Comparison of ENCODE assay signal across 8 cellular contexts in the genomic region with DNA sequence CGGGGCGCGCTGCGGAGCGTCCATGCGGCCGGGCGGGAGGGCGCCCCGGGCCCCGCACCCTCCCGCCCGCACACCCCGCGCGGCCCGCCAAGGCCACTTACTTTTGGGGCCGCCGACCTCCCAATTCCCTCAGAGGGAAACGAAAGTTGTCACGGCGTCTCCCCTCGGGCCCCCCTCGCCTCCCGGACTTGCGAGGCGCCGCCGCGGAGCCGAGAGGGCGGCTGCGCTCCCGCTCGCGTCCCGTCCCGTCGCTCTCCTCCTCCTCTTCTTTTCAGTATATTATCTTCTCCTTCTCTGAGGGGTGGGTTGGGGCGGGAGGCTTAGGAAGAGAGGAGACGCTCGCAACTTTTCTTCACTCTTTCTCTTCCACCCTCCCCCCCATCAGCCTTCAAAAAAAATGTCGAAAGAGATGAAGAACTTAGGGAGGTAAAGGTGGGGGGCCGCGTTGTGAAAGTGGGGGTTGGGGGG. TPM values are rescaled to one million over a fixed set of nuclear protein-coding genes. Genes with fewer than 3 reads are reported as not detected.
DNase-seq lines count a peak whose midpoint lies in the region; ATAC-seq and TF ChIP-seq lines count a peak whose summit lies in the region.

No MANE protein-coding gene starts in this region.

- TF ChIP-seq POLR2A in adrenal gland (IDR thresholded peaks at IDR 0.05) = no peak

- H3K27ac ChIP-seq in SJCRH30 (peak overlapping the region; percentile 93), adrenal gland (peak overlapping the region; percentile 98 to 100 (median 99))

- H3K27me3 ChIP-seq in SJCRH30 = no peaks in the 10 kb centered on the region
- H3K27me3 ChIP-seq in adrenal gland = no peaks in the 10 kb centered on the region

- no peaks in the 10 kb centered on the region for H3K36me3 ChIP-seq in SJCRH30
- no peaks in the 10 kb centered on the region for H3K36me3 ChIP-seq in adrenal gland (replicated peaks in 1 of 2)

- no peaks in the 10 kb centered on the region for H3K9me3 ChIP-seq in SJCRH30 (replicated peaks)
- no peaks in the 10 kb centered on the region for H3K9me3 ChIP-seq in adrenal gland (replicated peaks in 1 of 3)

- H3K4me3 ChIP-seq in SJCRH30 (peak overlapping the region; percentile 66), adrenal gland (peak overlapping the region; percentile 49 to 99 (median 70))

- intact Hi-C loops in adrenal gland (cut with DNase I) = loop anchor here (5.0 to 10.0 kb wide), 3 partner anchors 135 to 187 kb away; a partner anchor contains a TSS
- intact Hi-C loops in sciatic nerve (cut with DNase I) = no loop called here

- DNase-seq in stimulated activated CD4-positive, alpha-beta T cell treated with anti-CD3 and anti-CD28 coated beads, Interleukin-15, amount 100 ng/mL, for 24 hours = peak; percentile 44
- DNase-seq in stimulated activated CD4-positive, alpha-beta T cell treated with anti-CD3 and anti-CD28 coated beads, Interleukin-2, amount 100 ng/mL, for 48 hours = no peak
- DNase-seq in SJCRH30 (peak; percentile 20 to 43), adrenal gland (peak; percentile 33 to 62 (median 46)), hepatic stellate cell (ENCODE audit: low spot score) (peak; percentile 36), sciatic nerve (ENCODE audit: low spot score) (peak; percentile 70)

- WGBS in adrenal gland, 4 donors = 0 to 1% (median 1%) methylated on average over 9 to 45 of the region's 45 CpGs

- peaks cover 13% of the 10 kb centered on the region for H3K4me1 ChIP-seq in SJCRH30
- H3K4me1 ChIP-seq in adrenal gland (replicated peaks in 1 of 2) = peaks cover 15 to 23% of the 10 kb centered on the region in 2 donors

- TF ChIP-seq CTCF in adrenal gland (IDR thresholded peaks at IDR 0.05) = no peak

- no peak for ATAC-seq in sciatic nerve
- no peak for ATAC-seq in HG03469 (IDR thresholded peaks at IDR 0.05; ENCODE audit: unreplicated experiment)
- ATAC-seq in HG02938 (IDR thresholded peaks at IDR 0.05; ENCODE audit: unreplicated experiment) = no peak

RNA-seq across cellular contexts. Expression of a gene that starts 0.6 kb away (rescaled TPM):
- total RNA-seq in SJCRH30 (2014; rRNA removed; shearing (Covaris generic)) = 5.0 and 5.3 TPM in 2 replicates
- total RNA-seq in adrenal gland (100 to 1,000 TPM in 5 of 8 donors, 10 to 100 TPM in 3; 36.4 to 374 (median 118) TPM), sciatic nerve (28.6 TPM)
- 100 to 1,000 TPM in 1 of 3 donors, 10 to 100 TPM in 2; 24.5 to 108 (median 32.2) TPM for polyA plus RNA-seq in adrenal gland

RNA-seq across cellular contexts. Expression of a gene that starts 49.6 kb away (rescaled TPM):
- 7.6 and 7.9 TPM in 2 replicates for total RNA-seq in SJCRH30 (2014; rRNA removed; shearing (Covaris generic))
- total RNA-seq in adrenal gland (100 to 1,000 TPM; 116 to 357 (median 151) TPM), sciatic nerve (67.9 TPM)
- polyA plus RNA-seq in adrenal gland = 100 to 1,000 TPM in 1 of 3 donors, 10 to 100 TPM in 2; 41.5 to 307 (median 50.4) TPM

Comparison
In these comparisons a context has a peak if more than half of its experiments do, and no peak if none do; other contexts are left out.
1. DNase-seq: peak in stimulated activated CD4-positive, alpha-beta T cell treated with anti-CD3 and anti-CD28 coated beads, Interleukin-15, amount 100 ng/mL, for 24 hours (single experiment), SJCRH30 (2 of 2), adrenal gland (7 of 7), hepatic stellate cell (single experiment) and sciatic nerve (single experiment); none in stimulated activated CD4-positive, alpha-beta T cell treated with anti-CD3 and anti-CD28 coated beads, Interleukin-2, amount 100 ng/mL, for 48 hours (0 of 2).